In the genomic region with DNA sequence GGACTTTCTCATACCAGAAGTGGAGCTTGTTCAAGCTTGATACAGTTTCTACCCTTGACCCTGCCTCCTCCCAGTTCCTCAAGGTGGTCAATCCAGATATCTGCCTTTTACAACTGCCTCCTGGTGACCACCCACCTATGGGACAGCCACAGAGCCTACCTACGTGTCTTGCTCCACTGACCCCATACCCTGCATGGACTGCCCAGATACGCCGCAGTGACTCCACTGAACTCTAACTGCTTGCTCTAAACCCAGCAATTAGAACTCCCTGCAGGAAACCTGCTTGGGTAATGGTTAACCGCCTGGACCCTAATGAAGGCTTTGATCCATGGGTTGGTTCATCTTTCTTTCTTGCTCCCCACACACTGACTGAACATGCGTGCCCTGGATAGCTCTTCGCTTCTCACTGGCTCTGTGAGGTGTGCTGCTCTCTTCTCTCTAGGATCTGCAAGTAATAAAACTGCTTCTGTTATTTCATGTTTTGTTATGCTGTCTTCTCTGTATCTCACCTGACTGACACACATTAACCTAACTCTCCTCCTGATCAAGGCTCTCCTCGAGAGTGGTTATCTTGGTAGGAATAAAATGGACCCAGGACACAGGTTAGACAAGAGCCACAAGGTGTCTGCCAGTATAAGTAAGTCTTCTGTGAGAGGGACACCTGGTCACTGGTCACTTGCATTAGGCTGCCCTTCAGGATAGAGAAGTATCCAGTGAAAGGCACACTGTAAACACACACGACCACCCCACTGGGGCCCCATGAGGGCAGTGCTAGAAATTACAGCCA, we compare ENCODE assay signal across 1 cellular context.
A peak's percentile ranks its signal among the peaks of the same experiment; 100 is the strongest.
TF ChIP-seq lines count a peak whose summit lies in the region.

No MANE protein-coding gene starts in this region.

TF ChIP-seq in HepG2, 621 proteins besides CTCF, POLR2A, EP300 and RAD21 (continued from another document and continues in another):
- TF ChIP-seq, protein P1, sequence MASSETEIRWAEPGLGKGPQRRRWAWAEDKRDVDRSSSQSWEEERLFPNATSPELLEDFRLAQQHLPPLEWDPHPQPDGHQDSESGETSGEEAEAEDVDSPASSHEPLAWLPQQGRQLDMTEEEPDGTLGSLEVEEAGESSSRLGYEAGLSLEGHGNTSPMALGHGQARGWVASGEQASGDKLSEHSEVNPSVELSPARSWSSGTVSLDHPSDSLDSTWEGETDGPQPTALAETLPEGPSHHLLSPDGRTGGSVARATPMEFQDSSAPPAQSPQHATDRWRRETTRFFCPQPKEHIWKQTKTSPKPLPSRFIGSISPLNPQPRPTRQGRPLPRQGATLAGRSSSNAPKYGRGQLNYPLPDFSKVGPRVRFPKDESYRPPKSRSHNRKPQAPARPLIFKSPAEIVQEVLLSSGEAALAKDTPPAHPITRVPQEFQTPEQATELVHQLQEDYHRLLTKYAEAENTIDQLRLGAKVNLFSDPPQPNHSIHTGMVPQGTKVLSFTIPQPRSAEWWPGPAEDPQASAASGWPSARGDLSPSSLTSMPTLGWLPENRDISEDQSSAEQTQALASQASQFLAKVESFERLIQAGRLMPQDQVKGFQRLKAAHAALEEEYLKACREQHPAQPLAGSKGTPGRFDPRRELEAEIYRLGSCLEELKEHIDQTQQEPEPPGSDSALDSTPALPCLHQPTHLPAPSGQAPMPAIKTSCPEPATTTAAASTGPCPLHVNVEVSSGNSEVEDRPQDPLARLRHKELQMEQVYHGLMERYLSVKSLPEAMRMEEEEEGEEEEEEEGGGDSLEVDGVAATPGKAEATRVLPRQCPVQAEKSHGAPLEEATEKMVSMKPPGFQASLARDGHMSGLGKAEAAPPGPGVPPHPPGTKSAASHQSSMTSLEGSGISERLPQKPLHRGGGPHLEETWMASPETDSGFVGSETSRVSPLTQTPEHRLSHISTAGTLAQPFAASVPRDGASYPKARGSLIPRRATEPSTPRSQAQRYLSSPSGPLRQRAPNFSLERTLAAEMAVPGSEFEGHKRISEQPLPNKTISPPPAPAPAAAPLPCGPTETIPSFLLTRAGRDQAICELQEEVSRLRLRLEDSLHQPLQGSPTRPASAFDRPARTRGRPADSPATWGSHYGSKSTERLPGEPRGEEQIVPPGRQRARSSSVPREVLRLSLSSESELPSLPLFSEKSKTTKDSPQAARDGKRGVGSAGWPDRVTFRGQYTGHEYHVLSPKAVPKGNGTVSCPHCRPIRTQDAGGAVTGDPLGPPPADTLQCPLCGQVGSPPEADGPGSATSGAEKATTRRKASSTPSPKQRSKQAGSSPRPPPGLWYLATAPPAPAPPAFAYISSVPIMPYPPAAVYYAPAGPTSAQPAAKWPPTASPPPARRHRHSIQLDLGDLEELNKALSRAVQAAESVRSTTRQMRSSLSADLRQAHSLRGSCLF (CRISPR knock-in tag; IDR thresholded peaks at IDR 0.05; ENCODE audit: borderline replicate concordance), result no peak
- TF ChIP-seq KAT8 (CRISPR knock-in tag; IDR thresholded peaks at IDR 0.05) (peak; percentile 79), MAFF (IDR thresholded peaks at IDR 0.05; ENCODE audit: low read depth, low read length) (peak; percentile 8; the same call in 1 of the 2 replicates), HOXA7 (CRISPR knock-in tag; IDR thresholded peaks at IDR 0.05) (no peak), ZNF44 (CRISPR knock-in tag; IDR thresholded peaks at IDR 0.05) (no peak), ZFP82 (CRISPR knock-in tag; IDR thresholded peaks at IDR 0.05; ENCODE audit: borderline replicate concordance) (no peak), ZNF660 (CRISPR knock-in tag; IDR thresholded peaks at IDR 0.05; ENCODE audit: borderline replicate concordance, low read depth) (no peak), MAF1 (CRISPR knock-in tag; IDR thresholded peaks at IDR 0.05; ENCODE audit: borderline replicate concordance) (no peak), ZNF768 (CRISPR knock-in tag; IDR thresholded peaks at IDR 0.05) (no peak), ZNF558 (CRISPR knock-in tag; IDR thresholded peaks at IDR 0.05; ENCODE audit: borderline replicate concordance) (no peak), ZNF672 (CRISPR knock-in tag; IDR thresholded peaks at IDR 0.05) (no peak), SMARCC2 (IDR thresholded peaks at IDR 0.05) (no peak), ZMYM4 (CRISPR knock-in tag; IDR thresholded peaks at IDR 0.05) (peak; percentile 97), HCFC1 (IDR thresholded peaks at IDR 0.05; ENCODE audit: low read depth, low read length) (no peak), ZNF234 (CRISPR knock-in tag; conservative IDR thresholded peaks at IDR 0.05) (no peak), JARID2 (CRISPR knock-in tag; IDR thresholded peaks at IDR 0.05; ENCODE audit: insufficient replicate concordance) (no peak), SP1 (IDR thresholded peaks at IDR 0.05) (no peak), SP1 (CRISPR knock-in tag; IDR thresholded peaks at IDR 0.05) (no peak; the same call in 1 of the 2 replicates), BCL6 (CRISPR knock-in tag; IDR thresholded peaks at IDR 0.05) (peak; percentile 56; the same call in 1 of the 2 replicates), ZNF317 (CRISPR knock-in tag; IDR thresholded peaks at IDR 0.05) (peak; percentile 81; the same call in 1 of the 2 replicates), ZNF264 (CRISPR knock-in tag; IDR thresholded peaks at IDR 0.05) (peak; percentile 66; the same call in 1 of the 2 replicates), ZFP62 (CRISPR knock-in tag; IDR thresholded peaks at IDR 0.05) (no peak), ZNF354B (CRISPR knock-in tag; IDR thresholded peaks at IDR 0.05) (0 out of 2 replicates have a peak, but pooled peaks have one; percentile 49), U2AF2 (IDR thresholded peaks at IDR 0.05; ENCODE audit: low read depth, low read length) (no peak)
- TF ChIP-seq, protein P2, sequence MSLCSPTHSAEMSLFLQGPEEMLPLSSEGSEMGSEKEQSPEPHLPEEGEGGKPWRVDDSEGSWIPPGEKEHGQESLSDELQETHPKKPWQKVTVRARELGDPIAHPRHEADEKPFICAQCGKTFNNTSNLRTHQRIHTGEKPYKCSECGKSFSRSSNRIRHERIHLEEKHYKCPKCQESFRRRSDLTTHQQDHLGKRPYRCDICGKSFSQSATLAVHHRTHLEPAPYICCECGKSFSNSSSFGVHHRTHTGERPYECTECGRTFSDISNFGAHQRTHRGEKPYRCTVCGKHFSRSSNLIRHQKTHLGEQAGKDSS (CRISPR knock-in tag; IDR thresholded peaks at IDR 0.05; ENCODE audit: borderline replicate concordance, low read depth), result peak; percentile 82; the same call in 1 of the 2 replicates
- TF ChIP-seq, protein P3, sequence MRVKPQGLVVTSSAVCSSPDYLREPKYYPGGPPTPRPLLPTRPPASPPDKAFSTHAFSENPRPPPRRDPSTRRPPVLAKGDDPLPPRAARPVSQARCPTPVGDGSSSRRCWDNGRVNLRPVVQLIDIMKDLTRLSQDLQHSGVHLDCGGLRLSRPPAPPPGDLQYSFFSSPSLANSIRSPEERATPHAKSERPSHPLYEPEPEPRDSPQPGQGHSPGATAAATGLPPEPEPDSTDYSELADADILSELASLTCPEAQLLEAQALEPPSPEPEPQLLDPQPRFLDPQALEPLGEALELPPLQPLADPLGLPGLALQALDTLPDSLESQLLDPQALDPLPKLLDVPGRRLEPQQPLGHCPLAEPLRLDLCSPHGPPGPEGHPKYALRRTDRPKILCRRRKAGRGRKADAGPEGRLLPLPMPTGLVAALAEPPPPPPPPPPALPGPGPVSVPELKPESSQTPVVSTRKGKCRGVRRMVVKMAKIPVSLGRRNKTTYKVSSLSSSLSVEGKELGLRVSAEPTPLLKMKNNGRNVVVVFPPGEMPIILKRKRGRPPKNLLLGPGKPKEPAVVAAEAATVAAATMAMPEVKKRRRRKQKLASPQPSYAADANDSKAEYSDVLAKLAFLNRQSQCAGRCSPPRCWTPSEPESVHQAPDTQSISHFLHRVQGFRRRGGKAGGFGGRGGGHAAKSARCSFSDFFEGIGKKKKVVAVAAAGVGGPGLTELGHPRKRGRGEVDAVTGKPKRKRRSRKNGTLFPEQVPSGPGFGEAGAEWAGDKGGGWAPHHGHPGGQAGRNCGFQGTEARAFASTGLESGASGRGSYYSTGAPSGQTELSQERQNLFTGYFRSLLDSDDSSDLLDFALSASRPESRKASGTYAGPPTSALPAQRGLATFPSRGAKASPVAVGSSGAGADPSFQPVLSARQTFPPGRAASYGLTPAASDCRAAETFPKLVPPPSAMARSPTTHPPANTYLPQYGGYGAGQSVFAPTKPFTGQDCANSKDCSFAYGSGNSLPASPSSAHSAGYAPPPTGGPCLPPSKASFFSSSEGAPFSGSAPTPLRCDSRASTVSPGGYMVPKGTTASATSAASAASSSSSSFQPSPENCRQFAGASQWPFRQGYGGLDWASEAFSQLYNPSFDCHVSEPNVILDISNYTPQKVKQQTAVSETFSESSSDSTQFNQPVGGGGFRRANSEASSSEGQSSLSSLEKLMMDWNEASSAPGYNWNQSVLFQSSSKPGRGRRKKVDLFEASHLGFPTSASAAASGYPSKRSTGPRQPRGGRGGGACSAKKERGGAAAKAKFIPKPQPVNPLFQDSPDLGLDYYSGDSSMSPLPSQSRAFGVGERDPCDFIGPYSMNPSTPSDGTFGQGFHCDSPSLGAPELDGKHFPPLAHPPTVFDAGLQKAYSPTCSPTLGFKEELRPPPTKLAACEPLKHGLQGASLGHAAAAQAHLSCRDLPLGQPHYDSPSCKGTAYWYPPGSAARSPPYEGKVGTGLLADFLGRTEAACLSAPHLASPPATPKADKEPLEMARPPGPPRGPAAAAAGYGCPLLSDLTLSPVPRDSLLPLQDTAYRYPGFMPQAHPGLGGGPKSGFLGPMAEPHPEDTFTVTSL (CRISPR knock-in tag; IDR thresholded peaks at IDR 0.05; ENCODE audit: borderline replicate concordance), result peak; percentile 86; the same call in 1 of the 2 replicates
- TF ChIP-seq, protein P4, sequence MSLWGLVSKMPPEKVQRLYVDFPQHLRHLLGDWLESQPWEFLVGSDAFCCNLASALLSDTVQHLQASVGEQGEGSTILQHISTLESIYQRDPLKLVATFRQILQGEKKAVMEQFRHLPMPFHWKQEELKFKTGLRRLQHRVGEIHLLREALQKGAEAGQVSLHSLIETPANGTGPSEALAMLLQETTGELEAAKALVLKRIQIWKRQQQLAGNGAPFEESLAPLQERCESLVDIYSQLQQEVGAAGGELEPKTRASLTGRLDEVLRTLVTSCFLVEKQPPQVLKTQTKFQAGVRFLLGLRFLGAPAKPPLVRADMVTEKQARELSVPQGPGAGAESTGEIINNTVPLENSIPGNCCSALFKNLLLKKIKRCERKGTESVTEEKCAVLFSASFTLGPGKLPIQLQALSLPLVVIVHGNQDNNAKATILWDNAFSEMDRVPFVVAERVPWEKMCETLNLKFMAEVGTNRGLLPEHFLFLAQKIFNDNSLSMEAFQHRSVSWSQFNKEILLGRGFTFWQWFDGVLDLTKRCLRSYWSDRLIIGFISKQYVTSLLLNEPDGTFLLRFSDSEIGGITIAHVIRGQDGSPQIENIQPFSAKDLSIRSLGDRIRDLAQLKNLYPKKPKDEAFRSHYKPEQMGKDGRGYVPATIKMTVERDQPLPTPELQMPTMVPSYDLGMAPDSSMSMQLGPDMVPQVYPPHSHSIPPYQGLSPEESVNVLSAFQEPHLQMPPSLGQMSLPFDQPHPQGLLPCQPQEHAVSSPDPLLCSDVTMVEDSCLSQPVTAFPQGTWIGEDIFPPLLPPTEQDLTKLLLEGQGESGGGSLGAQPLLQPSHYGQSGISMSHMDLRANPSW (CRISPR knock-in tag; IDR thresholded peaks at IDR 0.05; ENCODE audit: borderline replicate concordance), result peak; percentile 67
- TF ChIP-seq, protein P5, sequence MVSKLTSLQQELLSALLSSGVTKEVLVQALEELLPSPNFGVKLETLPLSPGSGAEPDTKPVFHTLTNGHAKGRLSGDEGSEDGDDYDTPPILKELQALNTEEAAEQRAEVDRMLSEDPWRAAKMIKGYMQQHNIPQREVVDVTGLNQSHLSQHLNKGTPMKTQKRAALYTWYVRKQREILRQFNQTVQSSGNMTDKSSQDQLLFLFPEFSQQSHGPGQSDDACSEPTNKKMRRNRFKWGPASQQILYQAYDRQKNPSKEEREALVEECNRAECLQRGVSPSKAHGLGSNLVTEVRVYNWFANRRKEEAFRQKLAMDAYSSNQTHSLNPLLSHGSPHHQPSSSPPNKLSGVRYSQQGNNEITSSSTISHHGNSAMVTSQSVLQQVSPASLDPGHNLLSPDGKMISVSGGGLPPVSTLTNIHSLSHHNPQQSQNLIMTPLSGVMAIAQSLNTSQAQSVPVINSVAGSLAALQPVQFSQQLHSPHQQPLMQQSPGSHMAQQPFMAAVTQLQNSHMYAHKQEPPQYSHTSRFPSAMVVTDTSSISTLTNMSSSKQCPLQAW (CRISPR knock-in tag; IDR thresholded peaks at IDR 0.05), result peak; percentile 99
- TF ChIP-seq, protein P6, sequence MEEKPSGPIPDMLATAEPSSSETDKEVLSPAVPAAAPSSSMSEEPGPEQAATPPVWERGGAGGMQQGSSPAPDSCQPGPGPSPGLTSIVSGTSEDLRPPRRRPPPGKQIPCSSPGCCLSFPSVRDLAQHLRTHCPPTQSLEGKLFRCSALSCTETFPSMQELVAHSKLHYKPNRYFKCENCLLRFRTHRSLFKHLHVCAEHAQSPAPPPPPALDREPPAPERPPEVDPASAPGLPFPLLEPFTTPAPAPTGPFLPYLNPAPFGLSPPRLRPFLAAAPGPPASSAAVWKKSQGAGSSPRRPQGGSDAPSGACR (CRISPR knock-in tag; IDR thresholded peaks at IDR 0.05), result peak; percentile 71; the same call in 1 of the 2 replicates
- TF ChIP-seq, protein P7, sequence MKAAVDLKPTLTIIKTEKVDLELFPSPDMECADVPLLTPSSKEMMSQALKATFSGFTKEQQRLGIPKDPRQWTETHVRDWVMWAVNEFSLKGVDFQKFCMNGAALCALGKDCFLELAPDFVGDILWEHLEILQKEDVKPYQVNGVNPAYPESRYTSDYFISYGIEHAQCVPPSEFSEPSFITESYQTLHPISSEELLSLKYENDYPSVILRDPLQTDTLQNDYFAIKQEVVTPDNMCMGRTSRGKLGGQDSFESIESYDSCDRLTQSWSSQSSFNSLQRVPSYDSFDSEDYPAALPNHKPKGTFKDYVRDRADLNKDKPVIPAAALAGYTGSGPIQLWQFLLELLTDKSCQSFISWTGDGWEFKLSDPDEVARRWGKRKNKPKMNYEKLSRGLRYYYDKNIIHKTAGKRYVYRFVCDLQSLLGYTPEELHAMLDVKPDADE (CRISPR knock-in tag; IDR thresholded peaks at IDR 0.05), result no peak
- TF ChIP-seq, protein P8, sequence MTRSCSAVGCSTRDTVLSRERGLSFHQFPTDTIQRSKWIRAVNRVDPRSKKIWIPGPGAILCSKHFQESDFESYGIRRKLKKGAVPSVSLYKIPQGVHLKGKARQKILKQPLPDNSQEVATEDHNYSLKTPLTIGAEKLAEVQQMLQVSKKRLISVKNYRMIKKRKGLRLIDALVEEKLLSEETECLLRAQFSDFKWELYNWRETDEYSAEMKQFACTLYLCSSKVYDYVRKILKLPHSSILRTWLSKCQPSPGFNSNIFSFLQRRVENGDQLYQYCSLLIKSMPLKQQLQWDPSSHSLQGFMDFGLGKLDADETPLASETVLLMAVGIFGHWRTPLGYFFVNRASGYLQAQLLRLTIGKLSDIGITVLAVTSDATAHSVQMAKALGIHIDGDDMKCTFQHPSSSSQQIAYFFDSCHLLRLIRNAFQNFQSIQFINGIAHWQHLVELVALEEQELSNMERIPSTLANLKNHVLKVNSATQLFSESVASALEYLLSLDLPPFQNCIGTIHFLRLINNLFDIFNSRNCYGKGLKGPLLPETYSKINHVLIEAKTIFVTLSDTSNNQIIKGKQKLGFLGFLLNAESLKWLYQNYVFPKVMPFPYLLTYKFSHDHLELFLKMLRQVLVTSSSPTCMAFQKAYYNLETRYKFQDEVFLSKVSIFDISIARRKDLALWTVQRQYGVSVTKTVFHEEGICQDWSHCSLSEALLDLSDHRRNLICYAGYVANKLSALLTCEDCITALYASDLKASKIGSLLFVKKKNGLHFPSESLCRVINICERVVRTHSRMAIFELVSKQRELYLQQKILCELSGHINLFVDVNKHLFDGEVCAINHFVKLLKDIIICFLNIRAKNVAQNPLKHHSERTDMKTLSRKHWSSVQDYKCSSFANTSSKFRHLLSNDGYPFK (CRISPR knock-in tag; IDR thresholded peaks at IDR 0.05; ENCODE audit: borderline replicate concordance), result no peak
